ENCODE assay signal across 15 cellular contexts in genomic region chr1:209780276-209780675, GRCh38. TPM values are rescaled to one million over a fixed set of nuclear protein-coding genes. Genes with fewer than 3 reads are reported as not detected.
DNase-seq lines count a peak whose midpoint lies in the region; ATAC-seq lines count a peak whose summit lies in the region.
"Had no signal": no experiment of that assay in that cellular context is flagged by ENCODE, and none has a peak within 500 bp of the region (broad histone marks: within the 10 kb centered on the region; RNA-seq: fewer than 3 reads in every experiment).

No MANE protein-coding gene starts in this region.

- H3K27ac Mint-ChIP-seq in activated naive CD4-positive, alpha-beta T cell treated with anti-CD3 and anti-CD28 coated beads for 36 hours, result peak overlapping the region; percentile 65
- peak overlapping the region; percentile 81 for H3K27ac Mint-ChIP-seq in activated T-helper 1 cell treated with anti-CD3 and anti-CD28 coated beads, Interleukin-12 subunit alpha, Interleukin-12 subunit beta, Interleukin-2, Interleukin-4 antibody, amounts not matched to agents 30 ng/mL and 10 ng/mL and 1 ng/mL, durations not matched to agents 14 hours and 24 hours and 36 hours
- H3K27ac Mint-ChIP-seq in stimulated activated effector memory CD8-positive, alpha-beta T cell treated with anti-CD3 and anti-CD28 coated beads, Interleukin-12 subunit alpha, Interleukin-12 subunit beta, amount 100 ng/mL, for 72 hours, result peak overlapping the region; percentile 7

- no peaks in the 10 kb centered on the region for H3K9me3 Mint-ChIP-seq in activated naive CD4-positive, alpha-beta T cell treated with anti-CD3 and anti-CD28 coated beads for 36 hours
- no peaks in the 10 kb centered on the region for H3K9me3 Mint-ChIP-seq in activated T-helper 1 cell treated with anti-CD3 and anti-CD28 coated beads, Interleukin-12 subunit alpha, Interleukin-12 subunit beta, Interleukin-2, Interleukin-4 antibody, amounts not matched to agents 30 ng/mL and 10 ng/mL and 1 ng/mL, durations not matched to agents 14 hours and 24 hours and 36 hours
- no peaks in the 10 kb centered on the region for H3K9me3 Mint-ChIP-seq in stimulated activated effector memory CD8-positive, alpha-beta T cell treated with anti-CD3 and anti-CD28 coated beads, Interleukin-12 subunit alpha, Interleukin-12 subunit beta, amount 100 ng/mL, for 72 hours
- H3K9me3 Mint-ChIP-seq: central memory CD8-positive, alpha-beta T cell had no signal

- CTCF ChIA-PET in activated naive CD4-positive, alpha-beta T cell treated with anti-CD3 and anti-CD28 coated beads for 36 hours (lab: Charles Lee), result no interaction called here

- no peaks in the 10 kb centered on the region for H3K27me3 Mint-ChIP-seq in activated naive CD4-positive, alpha-beta T cell treated with anti-CD3 and anti-CD28 coated beads for 36 hours (ENCODE audit: low read depth)
- H3K27me3 Mint-ChIP-seq in activated T-helper 1 cell treated with anti-CD3 and anti-CD28 coated beads, Interleukin-12 subunit alpha, Interleukin-12 subunit beta, Interleukin-2, Interleukin-4 antibody, amounts not matched to agents 30 ng/mL and 10 ng/mL and 1 ng/mL, durations not matched to agents 14 hours and 24 hours and 36 hours (ENCODE audit: insufficient read depth), result no peaks in the 10 kb centered on the region
- H3K27me3 Mint-ChIP-seq: central memory CD8-positive, alpha-beta T cell had no signal

- H3K4me3 Mint-ChIP-seq in activated naive CD4-positive, alpha-beta T cell treated with anti-CD3 and anti-CD28 coated beads for 36 hours, result no peak overlapping the region
- H3K4me3 Mint-ChIP-seq in activated T-helper 1 cell treated with anti-CD3 and anti-CD28 coated beads, Interleukin-12 subunit alpha, Interleukin-12 subunit beta, Interleukin-2, Interleukin-4 antibody, amounts not matched to agents 30 ng/mL and 10 ng/mL and 1 ng/mL, durations not matched to agents 14 hours and 24 hours and 36 hours, result no peak overlapping the region
- H3K4me3 Mint-ChIP-seq in stimulated activated effector memory CD8-positive, alpha-beta T cell treated with anti-CD3 and anti-CD28 coated beads, Interleukin-12 subunit alpha, Interleukin-12 subunit beta, amount 100 ng/mL, for 72 hours, result no peak overlapping the region
- H3K4me3 Mint-ChIP-seq: central memory CD8-positive, alpha-beta T cell had no signal

- H3K36me3 Mint-ChIP-seq in activated naive CD4-positive, alpha-beta T cell treated with anti-CD3 and anti-CD28 coated beads for 36 hours (ENCODE audit: low read depth), result peaks cover 54% of the 10 kb centered on the region
- H3K36me3 Mint-ChIP-seq in activated T-helper 1 cell treated with anti-CD3 and anti-CD28 coated beads, Interleukin-12 subunit alpha, Interleukin-12 subunit beta, Interleukin-2, Interleukin-4 antibody, amounts not matched to agents 30 ng/mL and 10 ng/mL and 1 ng/mL, durations not matched to agents 14 hours and 24 hours and 36 hours (ENCODE audit: low read depth), result peaks cover 58% of the 10 kb centered on the region
- H3K36me3 Mint-ChIP-seq in stimulated activated effector memory CD8-positive, alpha-beta T cell treated with anti-CD3 and anti-CD28 coated beads, Interleukin-12 subunit alpha, Interleukin-12 subunit beta, amount 100 ng/mL, for 72 hours, result peaks cover 23% of the 10 kb centered on the region

- DNase-seq in activated naive CD4-positive, alpha-beta T cell treated with anti-CD3 and anti-CD28 coated beads for 36 hours, result no peak
- DNase-seq in activated naive CD4-positive, alpha-beta T cell (lab: John Stamatoyannopoulos, UW), result no peak
- no peak for DNase-seq in activated T-helper 1 cell treated with anti-CD3 and anti-CD28 coated beads, Interleukin-12 subunit alpha, Interleukin-12 subunit beta, Interleukin-2, Interleukin-4 antibody, amounts not matched to agents 30 ng/mL and 10 ng/mL and 1 ng/mL, durations not matched to agents 14 hours and 24 hours and 36 hours (ENCODE audit: low spot score)
- DNase-seq in left kidney (ENCODE audit: low read depth, low spot score), result peak; percentile 4
- no peak for DNase-seq in stimulated activated effector memory CD8-positive, alpha-beta T cell treated with anti-CD3 and anti-CD28 coated beads, Interleukin-12 subunit alpha, Interleukin-12 subunit beta, amount 100 ng/mL, for 72 hours (ENCODE audit: low spot score in 2 of 2)
- no peak for DNase-seq in NCI-H1436 treated with DMSO at 0.1 percent for 48 hours (lab: John Stamatoyannopoulos, UW)
- DNase-seq: GOT3, NCI-H1417, NCI-H2171 treated with DMSO at 0.1 percent for 48 hours, NCI-H82 had no signal

- intact Hi-C loops in activated naive CD4-positive, alpha-beta T cell treated with anti-CD3 and anti-CD28 coated beads for 36 hours (cut with micrococcal nuclease), result no loop called here
- intact Hi-C loops in activated T-helper 1 cell treated with anti-CD3 and anti-CD28 coated beads, Interleukin-12 subunit alpha, Interleukin-12 subunit beta, Interleukin-2, Interleukin-4 antibody, amounts not matched to agents 30 ng/mL and 10 ng/mL and 1 ng/mL, durations not matched to agents 14 hours and 24 hours and 36 hours (cut with micrococcal nuclease), result no loop called here

- peaks cover 61% of the 10 kb centered on the region for H3K4me1 Mint-ChIP-seq in activated naive CD4-positive, alpha-beta T cell treated with anti-CD3 and anti-CD28 coated beads for 36 hours (ENCODE audit: low read depth)
- peaks cover 74% of the 10 kb centered on the region for H3K4me1 Mint-ChIP-seq in activated T-helper 1 cell treated with anti-CD3 and anti-CD28 coated beads, Interleukin-12 subunit alpha, Interleukin-12 subunit beta, Interleukin-2, Interleukin-4 antibody, amounts not matched to agents 30 ng/mL and 10 ng/mL and 1 ng/mL, durations not matched to agents 14 hours and 24 hours and 36 hours (ENCODE audit: low read depth)
- H3K4me1 Mint-ChIP-seq in stimulated activated effector memory CD8-positive, alpha-beta T cell treated with anti-CD3 and anti-CD28 coated beads, Interleukin-12 subunit alpha, Interleukin-12 subunit beta, amount 100 ng/mL, for 72 hours, result peaks cover 33% of the 10 kb centered on the region

- ATAC-seq in stimulated activated effector memory CD8-positive, alpha-beta T cell treated with anti-CD3 and anti-CD28 coated beads, Interleukin-12 subunit alpha, Interleukin-12 subunit beta, amount 100 ng/mL, for 72 hours, result no peak
- ATAC-seq in GM21619 (IDR thresholded peaks at IDR 0.05; ENCODE audit: unreplicated experiment) (no peak), GM18519 (IDR thresholded peaks at IDR 0.05; ENCODE audit: low FRiP score, unreplicated experiment) (no peak)
- ATAC-seq: SK-N-SH treated with all-trans-retinoic acid at 6 μM for 48 hours had no signal

RNA-seq across cellular contexts. Expression of gene C1orf74, which starts 4.1 kb away (rescaled TPM):
- 1 to 10 TPM; 3.5 to 4.6 TPM for total RNA-seq in activated naive CD4-positive, alpha-beta T cell treated with anti-CD3 and anti-CD28 coated beads for 36 hours
- total RNA-seq in activated T-helper 1 cell treated with anti-CD3 and anti-CD28 coated beads, Interleukin-12 subunit alpha, Interleukin-12 subunit beta, Interleukin-2, Interleukin-4 antibody, amounts not matched to agents 30 ng/mL and 10 ng/mL and 1 ng/mL, durations not matched to agents 14 hours and 24 hours and 36 hours, result 2.9 and 3.2 TPM in 2 replicates

RNA-seq across cellular contexts. Expression of gene TRAF3IP3, which starts 24.4 kb away (rescaled TPM):
- 100 to 1,000 TPM; 107 to 113 TPM for total RNA-seq in activated naive CD4-positive, alpha-beta T cell treated with anti-CD3 and anti-CD28 coated beads for 36 hours
- 378 and 384 TPM in 2 replicates for total RNA-seq in activated T-helper 1 cell treated with anti-CD3 and anti-CD28 coated beads, Interleukin-12 subunit alpha, Interleukin-12 subunit beta, Interleukin-2, Interleukin-4 antibody, amounts not matched to agents 30 ng/mL and 10 ng/mL and 1 ng/mL, durations not matched to agents 14 hours and 24 hours and 36 hours
- total RNA-seq: pulmonary artery endothelial cell had no signal

RNA-seq across cellular contexts. Expression of gene IRF6, which starts 25.7 kb away (rescaled TPM):
- under 1 TPM; 0.48 to 0.64 TPM for total RNA-seq in activated naive CD4-positive, alpha-beta T cell treated with anti-CD3 and anti-CD28 coated beads for 36 hours
- 0.16 and 0.17 TPM in 2 replicates for total RNA-seq in activated T-helper 1 cell treated with anti-CD3 and anti-CD28 coated beads, Interleukin-12 subunit alpha, Interleukin-12 subunit beta, Interleukin-2, Interleukin-4 antibody, amounts not matched to agents 30 ng/mL and 10 ng/mL and 1 ng/mL, durations not matched to agents 14 hours and 24 hours and 36 hours

RNA-seq across cellular contexts. Expression of gene UTP25, which starts 47.5 kb away (rescaled TPM):
- total RNA-seq in activated naive CD4-positive, alpha-beta T cell treated with anti-CD3 and anti-CD28 coated beads for 36 hours, result 1 to 10 TPM; 4.1 to 4.6 TPM
- total RNA-seq in activated T-helper 1 cell treated with anti-CD3 and anti-CD28 coated beads, Interleukin-12 subunit alpha, Interleukin-12 subunit beta, Interleukin-2, Interleukin-4 antibody, amounts not matched to agents 30 ng/mL and 10 ng/mL and 1 ng/mL, durations not matched to agents 14 hours and 24 hours and 36 hours, result 17.7 and 18.3 TPM in 2 replicates

Comparison
In these comparisons a context has a peak if more than half of its experiments do, and no peak if none do; other contexts are left out.
1. H3K27ac Mint-ChIP-seq: peak in every context shown above with its lines; median percentile 81 in activated T-helper 1 cell treated with anti-CD3 and anti-CD28 coated beads, Interleukin-12 subunit alpha, Interleukin-12 subunit beta, Interleukin-2, Interleukin-4 antibody, amounts not matched to agents 30 ng/mL and 10 ng/mL and 1 ng/mL, durations not matched to agents 14 hours and 24 hours and 36 hours; 65 in activated naive CD4-positive, alpha-beta T cell treated with anti-CD3 and anti-CD28 coated beads for 36 hours; 7 in stimulated activated effector memory CD8-positive, alpha-beta T cell treated with anti-CD3 and anti-CD28 coated beads, Interleukin-12 subunit alpha, Interleukin-12 subunit beta, amount 100 ng/mL, for 72 hours.